8 cellular contexts compared by ENCODE assay signal in genomic region chr11:74255741-74256369, GRCh38. TPM values are rescaled to one million over a fixed set of nuclear protein-coding genes. Genes with fewer than 3 reads are reported as not detected.
DNase-seq lines count a peak whose midpoint lies in the region; ATAC-seq and TF ChIP-seq lines count a peak whose summit lies in the region.

No MANE protein-coding gene starts in this region.

- H3K4me3 Mint-ChIP-seq in H9: no peak overlapping the region

- no peaks in the 10 kb centered on the region for H3K9me3 ChIP-seq in H9 (ENCODE audit: control insufficient read depth, low read depth, low read length)

- H4K8ac ChIP-seq in H9 (replicated peaks; ENCODE audit: insufficient read length, low read depth, low read length): no peak overlapping the region

- H3K27me3 ChIP-seq in BJ (ENCODE audit: control insufficient read depth, insufficient read depth, low read length): no peaks in the 10 kb centered on the region
- no peaks in the 10 kb centered on the region for H3K27me3 ChIP-seq in H9 (ENCODE audit: insufficient read depth, low read length)

- H3K4me2 ChIP-seq in H9 (ENCODE audit: insufficient read depth, insufficient read length, low read length): no peak overlapping the region

- H3K4me1 Mint-ChIP-seq in H9: no peaks in the 10 kb centered on the region

- no peak overlapping the region for H2AK5ac ChIP-seq in H9 (ENCODE audit: insufficient read length, low read length)

- H2AFZ ChIP-seq in H9 (ENCODE audit: low read length): no peak overlapping the region

- H3K36me3 Mint-ChIP-seq in H9 (ENCODE audit: insufficient read depth in 1 of 3, low read depth in 3 of 3): peaks cover 3 to 35% (median 17%) of the 10 kb centered on the region in 3 experiments; a peak in 6 of 7 replicates

- no peak overlapping the region for H3K56ac ChIP-seq in H9 (ENCODE audit: insufficient read length, low read depth, low read length)

- no peak overlapping the region for H4K91ac ChIP-seq in H9 (ENCODE audit: insufficient read length, low read depth, low read length)

- no peaks in the 10 kb centered on the region for H3K79me2 ChIP-seq in H9 (ENCODE audit: insufficient read depth, low read length)

- no peak overlapping the region for H3K4me3 ChIP-seq in BJ (ENCODE audit: low read depth, low read length)
- no peak overlapping the region for H3K4me3 ChIP-seq in epithelial cell of esophagus (ENCODE audit: low read length)

- no peaks in the 10 kb centered on the region for H3K79me1 ChIP-seq in H9 (ENCODE audit: insufficient read depth, low read depth, low read length, poor library complexity, severe bottlenecking)

- no peak for ATAC-seq in HG03039 (IDR thresholded peaks at IDR 0.05; ENCODE audit: unreplicated experiment)

- H3K23ac ChIP-seq in H9 (ENCODE audit: insufficient read length, low read depth, low read length): no peak overlapping the region

- peak; percentile 90 for TF ChIP-seq CTCF in BJ (IDR thresholded peaks at IDR 0.05; ENCODE audit: insufficient read depth, low read depth, low read length)
- peak; percentile 91 for TF ChIP-seq CTCF in H9 (conservative IDR thresholded peaks at IDR 0.05)
- TF ChIP-seq CTCF in epithelial cell of esophagus (IDR thresholded peaks at IDR 0.05; ENCODE audit: insufficient read depth, low read depth, low read length, missing control alignments): peak; percentile 97

- H2BK20ac ChIP-seq in H9 (ENCODE audit: low read depth, low read length, poor library complexity, severe bottlenecking): no peak overlapping the region

- H3K27ac ChIP-seq in H9 (ENCODE audit: insufficient read length, low read depth, low read length): no peak overlapping the region
- no peak overlapping the region for H3K27ac ChIP-seq in substantia nigra (ENCODE audit: low read depth, low read length, poor library complexity, severe bottlenecking)

- peaks cover 16% of the 10 kb centered on the region for H3K36me3 ChIP-seq in BJ (ENCODE audit: control insufficient read depth, insufficient read depth, low read length)

- POLR2A ChIA-PET in BJ (lab: Charles Lee): no interaction called here

- peaks cover 0 to 1% of the 10 kb centered on the region in 2 experiments; a peak in 1 of 5 replicates for H3K9me3 Mint-ChIP-seq in H9

- no peak overlapping the region for H3K14ac ChIP-seq in H9 (ENCODE audit: insufficient read depth, low read length)

- no peak overlapping the region for H4K5ac ChIP-seq in H9 (ENCODE audit: insufficient read length, low read depth, low read length)

- H3T11ph ChIP-seq in H9 (ENCODE audit: low read length): no peak overlapping the region

- H2BK15ac ChIP-seq in H9 (ENCODE audit: low read depth, low read length): no peak overlapping the region

- H3K27me3 Mint-ChIP-seq in H9 (ENCODE audit: low read depth): no peaks in the 10 kb centered on the region

- no peak overlapping the region for H3K18ac ChIP-seq in H9 (ENCODE audit: insufficient read length, low read depth, low read length)

- no peak overlapping the region for H2BK120ac ChIP-seq in H9 (ENCODE audit: low read depth, low read length, poor library complexity, severe bottlenecking)

- H3K27ac Mint-ChIP-seq in H9: no peak overlapping the region

- no peaks in the 10 kb centered on the region for H4K20me1 ChIP-seq in H9 (ENCODE audit: control insufficient read depth, insufficient read depth, insufficient read length)

- no CpG with 5 or more reads among the region's 5 CpGs for WGBS in H9 (ENCODE audit: extremely low coverage, insufficient read length, low lambda C conversion rate)

- no peak overlapping the region for H2BK5ac ChIP-seq in H9 (ENCODE audit: insufficient read length, low read length)

- no peak overlapping the region for H3K9ac ChIP-seq in H9 (ENCODE audit: extremely low read depth, insufficient read length, low read length)

- no peak overlapping the region for H3K4ac ChIP-seq in H9 (ENCODE audit: low read depth, low read length)

- no peaks in the 10 kb centered on the region for H3K4me1 ChIP-seq in H9 (ENCODE audit: insufficient read depth, low read length)

- CTCF ChIA-PET in BJ (lab: Yijun Ruan, JAX): interaction anchor here (0.6 to 12.9 kb wide), 42 partner anchors 8 to 317 kb away, joined by 3 to 300 read pairs (median 4); partner anchors contain the start of gene LIPT2

- DNase-seq in BJ (ENCODE audit: low read depth): no peak
- peak; percentile 40 for DNase-seq in H9
- DNase-seq in NCI-H748 treated with DMSO at 0.1 percent for 48 hours (lab: John Stamatoyannopoulos, UW): peak; percentile 12
- peak; percentile 65 for DNase-seq in activated CD8-positive, alpha-beta memory T cell treated with anti-CD3 and anti-CD28 coated beads for 24 hours
- peak; percentile 63 for DNase-seq in epithelial cell of esophagus (ENCODE audit: low read depth)
- DNase-seq in myocyte (ENCODE audit: low read depth): peak; percentile 80
- peak in 27 of 49 donors; percentile 1 to 42 (median 17) for DNase-seq in substantia nigra (lab: John Stamatoyannopoulos, UW)

- no peak overlapping the region for H2BK12ac ChIP-seq in H9 (ENCODE audit: insufficient read length, low read depth, low read length)

- no peaks in the 10 kb centered on the region for H3K23me2 ChIP-seq in H9 (ENCODE audit: insufficient read length, low read depth, low read length, poor library complexity, severe bottlenecking)

RNA-seq across cellular contexts. Expression of gene P4HA3, which starts 55.6 kb away (rescaled TPM):
- polyA plus RNA-seq in BJ (2011; rRNA removed): 13.5 and 14.1 TPM in 2 replicates
- polyA minus RNA-seq in BJ (2011; rRNA and poly(A)+ RNA removed): 3.2 and 5.9 TPM in 2 replicates
- total RNA-seq in H9 (2021): not detected in 2 replicates
- total RNA-seq in myocyte: 0.42 TPM in 1 of 2 replicates, not detected in the other
- polyA plus RNA-seq in myocyte (2012): 2.3 TPM
